ENCODE assay signal across 1 cellular context in genomic region chr11:65961267-65962135, GRCh38.
A peak's percentile ranks its signal among the peaks of the same experiment; 100 is the strongest.
TF ChIP-seq lines count a peak whose summit lies in the region.

Gene SART1 (plus strand): TSS chr11:65961734. CDS start chr11:65961781, 47 bp downstream.

TF ChIP-seq in HepG2, 621 proteins besides CTCF, POLR2A, EP300 and RAD21 (continued from another document and continues in another):
- TF ChIP-seq ARID4A (CRISPR knock-in tag; IDR thresholded peaks at IDR 0.05; ENCODE audit: borderline replicate concordance) (peak; percentile 98), AFF4 (CRISPR knock-in tag; IDR thresholded peaks at IDR 0.05) (no peak), RXRA (CRISPR knock-in tag; IDR thresholded peaks at IDR 0.05) (peak; percentile 66), ZNF546 (CRISPR knock-in tag; conservative IDR thresholded peaks at IDR 0.05) (0 out of 2 replicates have a peak, but pooled peaks have one; percentile 9), ZNF468 (CRISPR knock-in tag; IDR thresholded peaks at IDR 0.05) (no peak), ZNF563 (CRISPR knock-in tag; IDR thresholded peaks at IDR 0.05) (no peak), ATF7-NPFF (CRISPR knock-in tag; IDR thresholded peaks at IDR 0.05; ENCODE audit: low read depth) (peak; percentile 22; the same call in 1 of the 2 replicates), ZNF101 (CRISPR knock-in tag; IDR thresholded peaks at IDR 0.05; ENCODE audit: borderline replicate concordance, low read depth) (no peak; the same call in 1 of the 2 replicates), ZNF460 (CRISPR knock-in tag; IDR thresholded peaks at IDR 0.05; ENCODE audit: borderline replicate concordance) (no peak; the same call in 1 of the 2 replicates), RBM39 (IDR thresholded peaks at IDR 0.05; ENCODE audit: low read depth, low read length, poor library complexity, severe bottlenecking) (peak; percentile 96), ZNF781 (CRISPR knock-in tag; IDR thresholded peaks at IDR 0.05; ENCODE audit: borderline replicate concordance, not compliant biosample characterization) (no peak), ZBTB4 (CRISPR knock-in tag; IDR thresholded peaks at IDR 0.05; ENCODE audit: borderline replicate concordance) (no peak), ZNF446 (CRISPR knock-in tag; IDR thresholded peaks at IDR 0.05) (no peak), SMAD3 (CRISPR knock-in tag; IDR thresholded peaks at IDR 0.05) (peak; percentile 75; the same call in 1 of the 2 replicates), NFYB (CRISPR knock-in tag; IDR thresholded peaks at IDR 0.05) (no peak), TAF1 (CRISPR knock-in tag; IDR thresholded peaks at IDR 0.05) (peak; percentile 97), CBFB (CRISPR knock-in tag; IDR thresholded peaks at IDR 0.05) (peak; percentile 77; the same call in 1 of the 2 replicates), SMARCE1 (IDR thresholded peaks at IDR 0.05; ENCODE audit: borderline replicate concordance) (no peak), TAF15 (IDR thresholded peaks at IDR 0.05; ENCODE audit: low read depth, low read length, poor library complexity, severe bottlenecking) (no peak), ISL2 (CRISPR knock-in tag; IDR thresholded peaks at IDR 0.05) (no peak; the same call in 1 of the 2 replicates), NRL (CRISPR knock-in tag; IDR thresholded peaks at IDR 0.05; ENCODE audit: borderline replicate concordance) (peak; percentile 27; the same call in 1 of the 2 replicates), SIN3A (IDR thresholded peaks at IDR 0.05; ENCODE audit: borderline replicate concordance, low read depth, low read length) (peak; percentile 93), SRSF1 (optimal IDR thresholded peaks at IDR 0.05; ENCODE audit: low read depth, low read length) (peak; percentile 83), MTERF4 (CRISPR knock-in tag; IDR thresholded peaks at IDR 0.05) (no peak), HOXD1 (CRISPR knock-in tag; IDR thresholded peaks at IDR 0.05) (0 out of 2 replicates have a peak, but pooled peaks have one; percentile 63), ARNT2 (CRISPR knock-in tag; IDR thresholded peaks at IDR 0.05; ENCODE audit: low read depth) (peak; percentile 76), HOXA7 (CRISPR knock-in tag; IDR thresholded peaks at IDR 0.05) (no peak), ERF (CRISPR knock-in tag; IDR thresholded peaks at IDR 0.05) (peak; percentile 56)
- TF ChIP-seq, protein P1, sequence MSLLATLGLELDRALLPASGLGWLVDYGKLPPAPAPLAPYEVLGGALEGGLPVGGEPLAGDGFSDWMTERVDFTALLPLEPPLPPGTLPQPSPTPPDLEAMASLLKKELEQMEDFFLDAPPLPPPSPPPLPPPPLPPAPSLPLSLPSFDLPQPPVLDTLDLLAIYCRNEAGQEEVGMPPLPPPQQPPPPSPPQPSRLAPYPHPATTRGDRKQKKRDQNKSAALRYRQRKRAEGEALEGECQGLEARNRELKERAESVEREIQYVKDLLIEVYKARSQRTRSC (CRISPR knock-in tag; IDR thresholded peaks at IDR 0.05; ENCODE audit: low read depth), result no peak
- TF ChIP-seq, protein P2, sequence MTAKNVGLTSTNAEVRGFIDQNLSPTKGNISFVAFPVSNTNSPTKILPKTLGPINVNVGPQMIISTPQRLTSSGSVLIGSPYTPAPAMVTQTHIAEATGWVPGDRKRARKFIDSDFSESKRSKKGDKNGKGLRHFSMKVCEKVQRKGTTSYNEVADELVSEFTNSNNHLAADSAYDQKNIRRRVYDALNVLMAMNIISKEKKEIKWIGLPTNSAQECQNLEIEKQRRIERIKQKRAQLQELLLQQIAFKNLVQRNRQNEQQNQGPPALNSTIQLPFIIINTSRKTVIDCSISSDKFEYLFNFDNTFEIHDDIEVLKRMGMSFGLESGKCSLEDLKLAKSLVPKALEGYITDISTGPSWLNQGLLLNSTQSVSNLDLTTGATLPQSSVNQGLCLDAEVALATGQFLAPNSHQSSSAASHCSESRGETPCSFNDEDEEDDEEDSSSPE (CRISPR knock-in tag; IDR thresholded peaks at IDR 0.05), result peak; percentile 92
- TF ChIP-seq, protein P3, sequence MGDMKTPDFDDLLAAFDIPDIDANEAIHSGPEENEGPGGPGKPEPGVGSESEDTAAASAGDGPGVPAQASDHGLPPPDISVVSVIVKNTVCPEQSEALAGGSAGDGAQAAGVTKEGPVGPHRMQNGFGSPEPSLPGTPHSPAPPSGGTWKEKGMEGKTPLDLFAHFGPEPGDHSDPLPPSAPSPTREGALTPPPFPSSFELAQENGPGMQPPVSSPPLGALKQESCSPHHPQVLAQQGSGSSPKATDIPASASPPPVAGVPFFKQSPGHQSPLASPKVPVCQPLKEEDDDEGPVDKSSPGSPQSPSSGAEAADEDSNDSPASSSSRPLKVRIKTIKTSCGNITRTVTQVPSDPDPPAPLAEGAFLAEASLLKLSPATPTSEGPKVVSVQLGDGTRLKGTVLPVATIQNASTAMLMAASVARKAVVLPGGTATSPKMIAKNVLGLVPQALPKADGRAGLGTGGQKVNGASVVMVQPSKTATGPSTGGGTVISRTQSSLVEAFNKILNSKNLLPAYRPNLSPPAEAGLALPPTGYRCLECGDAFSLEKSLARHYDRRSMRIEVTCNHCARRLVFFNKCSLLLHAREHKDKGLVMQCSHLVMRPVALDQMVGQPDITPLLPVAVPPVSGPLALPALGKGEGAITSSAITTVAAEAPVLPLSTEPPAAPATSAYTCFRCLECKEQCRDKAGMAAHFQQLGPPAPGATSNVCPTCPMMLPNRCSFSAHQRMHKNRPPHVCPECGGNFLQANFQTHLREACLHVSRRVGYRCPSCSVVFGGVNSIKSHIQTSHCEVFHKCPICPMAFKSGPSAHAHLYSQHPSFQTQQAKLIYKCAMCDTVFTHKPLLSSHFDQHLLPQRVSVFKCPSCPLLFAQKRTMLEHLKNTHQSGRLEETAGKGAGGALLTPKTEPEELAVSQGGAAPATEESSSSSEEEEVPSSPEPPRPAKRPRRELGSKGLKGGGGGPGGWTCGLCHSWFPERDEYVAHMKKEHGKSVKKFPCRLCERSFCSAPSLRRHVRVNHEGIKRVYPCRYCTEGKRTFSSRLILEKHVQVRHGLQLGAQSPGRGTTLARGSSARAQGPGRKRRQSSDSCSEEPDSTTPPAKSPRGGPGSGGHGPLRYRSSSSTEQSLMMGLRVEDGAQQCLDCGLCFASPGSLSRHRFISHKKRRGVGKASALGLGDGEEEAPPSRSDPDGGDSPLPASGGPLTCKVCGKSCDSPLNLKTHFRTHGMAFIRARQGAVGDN (CRISPR knock-in tag; IDR thresholded peaks at IDR 0.05), result peak; percentile 94
- TF ChIP-seq, protein P4, sequence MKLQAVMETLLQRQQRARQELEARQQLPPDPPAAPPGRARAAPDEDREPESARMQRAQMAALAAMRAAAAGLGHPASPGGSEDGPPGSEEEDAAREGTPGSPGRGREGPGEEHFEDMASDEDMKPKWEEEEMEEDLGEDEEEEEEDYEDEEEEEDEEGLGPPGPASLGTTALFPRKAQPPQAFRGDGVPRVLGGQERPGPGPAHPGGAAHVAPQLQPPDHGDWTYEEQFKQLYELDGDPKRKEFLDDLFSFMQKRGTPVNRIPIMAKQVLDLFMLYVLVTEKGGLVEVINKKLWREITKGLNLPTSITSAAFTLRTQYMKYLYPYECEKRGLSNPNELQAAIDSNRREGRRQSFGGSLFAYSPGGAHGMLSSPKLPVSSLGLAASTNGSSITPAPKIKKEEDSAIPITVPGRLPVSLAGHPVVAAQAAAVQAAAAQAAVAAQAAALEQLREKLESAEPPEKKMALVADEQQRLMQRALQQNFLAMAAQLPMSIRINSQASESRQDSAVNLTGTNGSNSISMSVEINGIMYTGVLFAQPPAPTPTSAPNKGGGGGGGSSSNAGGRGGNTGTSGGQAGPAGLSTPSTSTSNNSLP (IDR thresholded peaks at IDR 0.05; ENCODE audit: low read depth, low read length), result no peak
- TF ChIP-seq, protein P5, sequence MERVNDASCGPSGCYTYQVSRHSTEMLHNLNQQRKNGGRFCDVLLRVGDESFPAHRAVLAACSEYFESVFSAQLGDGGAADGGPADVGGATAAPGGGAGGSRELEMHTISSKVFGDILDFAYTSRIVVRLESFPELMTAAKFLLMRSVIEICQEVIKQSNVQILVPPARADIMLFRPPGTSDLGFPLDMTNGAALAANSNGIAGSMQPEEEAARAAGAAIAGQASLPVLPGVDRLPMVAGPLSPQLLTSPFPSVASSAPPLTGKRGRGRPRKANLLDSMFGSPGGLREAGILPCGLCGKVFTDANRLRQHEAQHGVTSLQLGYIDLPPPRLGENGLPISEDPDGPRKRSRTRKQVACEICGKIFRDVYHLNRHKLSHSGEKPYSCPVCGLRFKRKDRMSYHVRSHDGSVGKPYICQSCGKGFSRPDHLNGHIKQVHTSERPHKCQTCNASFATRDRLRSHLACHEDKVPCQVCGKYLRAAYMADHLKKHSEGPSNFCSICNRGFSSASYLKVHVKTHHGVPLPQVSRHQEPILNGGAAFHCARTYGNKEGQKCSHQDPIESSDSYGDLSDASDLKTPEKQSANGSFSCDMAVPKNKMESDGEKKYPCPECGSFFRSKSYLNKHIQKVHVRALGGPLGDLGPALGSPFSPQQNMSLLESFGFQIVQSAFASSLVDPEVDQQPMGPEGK (CRISPR knock-in tag; IDR thresholded peaks at IDR 0.05), result 0 out of 2 replicates have a peak, but pooled peaks have one; percentile 41
